Comparison of ENCODE assay signal across 11 cellular contexts in genomic region chr3:37173806-37174205, GRCh38. TPM values are rescaled to one million over a fixed set of nuclear protein-coding genes. Genes with fewer than 3 reads are reported as not detected.
A peak's percentile ranks its signal among the peaks of the same experiment; 100 is the strongest.
DNase-seq lines count a peak whose midpoint lies in the region; ATAC-seq and TF ChIP-seq lines count a peak whose summit lies in the region.
"Had no signal": no experiment of that assay in that cellular context is flagged by ENCODE, and none has a peak within 500 bp of the region (broad histone marks: within the 10 kb centered on the region; RNA-seq: fewer than 3 reads in every experiment).

No MANE protein-coding gene starts in this region.

- no peaks in the 10 kb centered on the region for H3K27me3 ChIP-seq in iPS-20b (ENCODE audit: insufficient read depth, low read length)

- no peak for TF ChIP-seq CTCF in HFF-Myc (IDR thresholded peaks at IDR 0.05; ENCODE audit: low read depth, low read length, missing control alignments)

- no peak for ATAC-seq in activated T-helper 17 cell treated with anti-CD3 and anti-CD28 coated beads, Interleukin-2, amount 50 U/mL, for 72 hours (replicated peaks)
- ATAC-seq in stimulated activated effector memory CD8-positive, alpha-beta T cell treated with anti-CD3 and anti-CD28 coated beads, Interleukin-12 subunit alpha, Interleukin-12 subunit beta, amount 100 ng/mL, for 72 hours: no peak
- ATAC-seq in GM19395 (IDR thresholded peaks at IDR 0.05; ENCODE audit: unreplicated experiment): no peak
- ATAC-seq: sciatic nerve; stimulated activated naive B cell treated with anti-CD40 and anti-IgM and Interleukin-4, amounts not matched to agents 10 μg/mL and 1 μg/mL and 100 μg/mL, for 72 hours had no signal

- H3K27ac Mint-ChIP-seq in activated T-helper 17 cell treated with anti-CD3 and anti-CD28 coated beads, Interleukin-2, amount 50 U/mL, for 72 hours: peak overlapping the region; percentile 89
- no peak overlapping the region for H3K27ac Mint-ChIP-seq in stimulated activated effector memory CD8-positive, alpha-beta T cell treated with anti-CD3 and anti-CD28 coated beads, Interleukin-12 subunit alpha, Interleukin-12 subunit beta, amount 100 ng/mL, for 72 hours
- H3K27ac Mint-ChIP-seq: stimulated activated naive B cell treated with anti-CD40 and anti-IgM and Interleukin-4, amounts not matched to agents 10 μg/mL and 1 μg/mL and 100 μg/mL, for 72 hours had no signal

- DNase-seq in HFF-Myc (ENCODE audit: extremely low read depth, low read depth): no peak
- DNase-seq in stimulated activated effector memory CD8-positive, alpha-beta T cell treated with anti-CD3 and anti-CD28 coated beads, Interleukin-12 subunit alpha, Interleukin-12 subunit beta, amount 100 ng/mL, for 72 hours (ENCODE audit: low spot score in 2 of 2): no peak
- DNase-seq in foreskin melanocyte: no peak
- DNase-seq in substantia nigra (lab: John Stamatoyannopoulos, UW): no peak
- DNase-seq: activated CD4-positive, alpha-beta T cell treated with anti-CD3 and anti-CD28 coated beads, Interleukin-2, amount 50 U/mL, for 48 hours; NCI-H1417 treated with DMSO at 0.1 percent for 48 hours; stimulated activated naive B cell treated with anti-CD40 and anti-IgM and Interleukin-4, amounts not matched to agents 10 μg/mL and 1 μg/mL and 100 μg/mL, for 72 hours had no signal

- H3K4me3 Mint-ChIP-seq in activated T-helper 17 cell treated with anti-CD3 and anti-CD28 coated beads, Interleukin-2, amount 50 U/mL, for 72 hours: peak overlapping the region; percentile 84
- H3K4me3 Mint-ChIP-seq in stimulated activated effector memory CD8-positive, alpha-beta T cell treated with anti-CD3 and anti-CD28 coated beads, Interleukin-12 subunit alpha, Interleukin-12 subunit beta, amount 100 ng/mL, for 72 hours: peak overlapping the region; percentile 78

- H3K27me3 Mint-ChIP-seq in activated T-helper 17 cell treated with anti-CD3 and anti-CD28 coated beads, Interleukin-2, amount 50 U/mL, for 72 hours: no peaks in the 10 kb centered on the region
- H3K27me3 Mint-ChIP-seq: stimulated activated naive B cell treated with anti-CD40 and anti-IgM and Interleukin-4, amounts not matched to agents 10 μg/mL and 1 μg/mL and 100 μg/mL, for 72 hours had no signal

- H3K4me3 ChIP-seq in HFF-Myc (replicated peaks; ENCODE audit: low read depth, low read length) (peak overlapping the region; percentile 89; the same call in 1 of the 2 replicates), iPS-20b (ENCODE audit: low read length) (peak overlapping the region; percentile 99; the same call in 1 of the 2 replicates)

- peaks cover 12% of the 10 kb centered on the region; the same call in 1 of the 2 replicates for H3K36me3 ChIP-seq in iPS-20b (ENCODE audit: insufficient read depth, low read depth, low read length)

- no peaks in the 10 kb centered on the region for H3K9me3 ChIP-seq in iPS-20b (ENCODE audit: insufficient read depth, low read depth, low read length)

- peaks cover 56% of the 10 kb centered on the region for H3K36me3 Mint-ChIP-seq in activated T-helper 17 cell treated with anti-CD3 and anti-CD28 coated beads, Interleukin-2, amount 50 U/mL, for 72 hours (ENCODE audit: low read depth)
- peaks cover 58% of the 10 kb centered on the region for H3K36me3 Mint-ChIP-seq in stimulated activated effector memory CD8-positive, alpha-beta T cell treated with anti-CD3 and anti-CD28 coated beads, Interleukin-12 subunit alpha, Interleukin-12 subunit beta, amount 100 ng/mL, for 72 hours

- peaks cover 4% of the 10 kb centered on the region; the same call in 1 of the 2 replicates for H3K4me1 ChIP-seq in iPS-20b (ENCODE audit: insufficient read depth, low read length)

- no peaks in the 10 kb centered on the region for H3K9me3 Mint-ChIP-seq in activated T-helper 17 cell treated with anti-CD3 and anti-CD28 coated beads, Interleukin-2, amount 50 U/mL, for 72 hours
- H3K9me3 Mint-ChIP-seq in stimulated activated effector memory CD8-positive, alpha-beta T cell treated with anti-CD3 and anti-CD28 coated beads, Interleukin-12 subunit alpha, Interleukin-12 subunit beta, amount 100 ng/mL, for 72 hours: no peaks in the 10 kb centered on the region
- H3K9me3 Mint-ChIP-seq: stimulated activated naive B cell treated with anti-CD40 and anti-IgM and Interleukin-4, amounts not matched to agents 10 μg/mL and 1 μg/mL and 100 μg/mL, for 72 hours had no signal

- H3K9ac ChIP-seq in iPS-20b (ENCODE audit: low read depth, low read length): no peak overlapping the region

- H3K4me1 Mint-ChIP-seq in activated T-helper 17 cell treated with anti-CD3 and anti-CD28 coated beads, Interleukin-2, amount 50 U/mL, for 72 hours: peaks cover 24% of the 10 kb centered on the region
- H3K4me1 Mint-ChIP-seq in stimulated activated effector memory CD8-positive, alpha-beta T cell treated with anti-CD3 and anti-CD28 coated beads, Interleukin-12 subunit alpha, Interleukin-12 subunit beta, amount 100 ng/mL, for 72 hours: peaks cover 32% of the 10 kb centered on the region

- no peak overlapping the region for H3K27ac ChIP-seq in iPS-20b (ENCODE audit: low read length)
- no peak overlapping the region for H3K27ac ChIP-seq in substantia nigra (ENCODE audit: low read depth, low read length, poor library complexity, severe bottlenecking)

RNA-seq across cellular contexts. Expression of gene LRRFIP2, which starts 0.6 kb away (rescaled TPM):
- total RNA-seq in activated T-helper 17 cell treated with anti-CD3 and anti-CD28 coated beads, Interleukin-2, amount 50 U/mL, for 72 hours: 10 to 100 TPM; 36.6 to 41.3 TPM
